Comparison of ENCODE assay signal across 2 cellular contexts in genomic region chr16:81671738-81672597, GRCh38.
TF ChIP-seq lines count a peak whose summit lies in the region.

No MANE protein-coding gene starts in this region.

TF ChIP-seq in K562, 482 proteins besides CTCF, POLR2A, EP300 and RAD21 (continues in another document):
- no peak for TF ChIP-seq KDM5B (IDR thresholded peaks at IDR 0.05; ENCODE audit: insufficient replicate concordance, low read depth, low read length)
- no peak for TF ChIP-seq ZBTB11 (CRISPR knock-in tag; IDR thresholded peaks at IDR 0.05)
- TF ChIP-seq SREBF1 (IDR thresholded peaks at IDR 0.05; ENCODE audit: borderline replicate concordance, low read depth, low read length): no peak
- TF ChIP-seq MGA (IDR thresholded peaks at IDR 0.05): no peak
- TF ChIP-seq RBM22 (IDR thresholded peaks at IDR 0.05; ENCODE audit: low read depth, low read length, poor library complexity, severe bottlenecking): peak; percentile 93
- no peak for TF ChIP-seq RNF2 (IDR thresholded peaks at IDR 0.05)

TF ChIP-seq in HepG2, 621 proteins besides CTCF, POLR2A, EP300 and RAD21 (continues in another document):
- TF ChIP-seq TFE3 (CRISPR knock-in tag; IDR thresholded peaks at IDR 0.05): no peak
- TF ChIP-seq ZNF142 (CRISPR knock-in tag; IDR thresholded peaks at IDR 0.05): no peak
- TF ChIP-seq ELF4 (CRISPR knock-in tag; IDR thresholded peaks at IDR 0.05; ENCODE audit: borderline replicate concordance): no peak
- peak; percentile 81 for TF ChIP-seq AGO2 (optimal IDR thresholded peaks at IDR 0.05; ENCODE audit: low read depth, low read length)
- TF ChIP-seq SMYD3 (CRISPR knock-in tag; IDR thresholded peaks at IDR 0.05): no peak
- TF ChIP-seq MNT (IDR thresholded peaks at IDR 0.05): peak; percentile 93
- peak; percentile 55 for TF ChIP-seq RBM22 (optimal IDR thresholded peaks at IDR 0.05; ENCODE audit: low read length)
- no peak for TF ChIP-seq ZNF720 (CRISPR knock-in tag; IDR thresholded peaks at IDR 0.05)
- no peak for TF ChIP-seq AKNA (CRISPR knock-in tag; IDR thresholded peaks at IDR 0.05; ENCODE audit: borderline replicate concordance)
- 0 out of 2 replicates have a peak, but pooled peaks have one; percentile 61 for TF ChIP-seq PAF1 (CRISPR knock-in tag; IDR thresholded peaks at IDR 0.05)
- TF ChIP-seq ZNF407 (CRISPR knock-in tag; IDR thresholded peaks at IDR 0.05; ENCODE audit: not compliant biosample characterization): no peak
